Comparison of ENCODE assay signal across 24 cellular contexts in genomic region chr15:84944311-84944710, GRCh38. TPM values are rescaled to one million over a fixed set of nuclear protein-coding genes. Genes with fewer than 3 reads are reported as not detected.
"Had no signal": no experiment of that assay in that cellular context is flagged by ENCODE, and none has a peak within 500 bp of the region (broad histone marks: within the 10 kb centered on the region; RNA-seq: fewer than 3 reads in every experiment).

No MANE protein-coding gene starts in this region.

- FAIRE-seq: endothelial cell of umbilical vein, kidney had no signal

- H3K27ac ChIP-seq: coronary artery, stomach, thoracic aorta had no signal

- H3K36me3 ChIP-seq: stomach, thoracic aorta had no signal

- H3K27me3 ChIP-seq: stomach had no signal

- H3K9me3 ChIP-seq: thoracic aorta had no signal

- ATAC-seq: naive thymus-derived CD4-positive, alpha-beta T cell had no signal

- DNase-seq: central memory CD4-positive, alpha-beta T cell; effector CD4-positive, alpha-beta T cell; endodermal cell; foreskin melanocyte; kidney; left cardiac atrium; naive thymus-derived CD4-positive, alpha-beta T cell; right cardiac atrium; stimulated activated CD4-positive, alpha-beta T cell treated with anti-CD3 and anti-CD28 coated beads, Interleukin-2, amount 100 ng/mL, for 24 hours; stimulated activated CD4-positive, alpha-beta T cell treated with anti-CD3 and anti-CD28 coated beads, Interleukin-4, amount 100 ng/mL, for 4 hours; stimulated activated naive CD4-positive, alpha-beta T cell; stomach; substantia nigra; trophoblast cell had no signal

- H3K4me3 ChIP-seq: coronary artery, stomach, thoracic aorta had no signal

RNA-seq across cellular contexts. Expression of gene SLC28A1, which starts 59.8 kb away (rescaled TPM):
- total RNA-seq: chondrocyte; dermis microvascular lymphatic vessel endothelial cell; endodermal cell; endothelial cell of umbilical vein; glomerular endothelial cell; lung microvascular endothelial cell; mononuclear cell; naive thymus-derived CD4-positive, alpha-beta T cell; neural crest cell; osteocyte had no signal
- polyA plus RNA-seq: endothelial cell of umbilical vein; naive thymus-derived CD4-positive, alpha-beta T cell; stomach had no signal
